28 cellular contexts compared by ENCODE assay signal in genomic region chr6:157997893-157998608, GRCh38. TPM values are rescaled to one million over a fixed set of nuclear protein-coding genes. Genes with fewer than 3 reads are reported as not detected.
A peak's percentile ranks its signal among the peaks of the same experiment; 100 is the strongest.
DNase-seq lines count a peak whose midpoint lies in the region; ATAC-seq and TF ChIP-seq lines count a peak whose summit lies in the region.
"Had no signal": no experiment of that assay in that cellular context is flagged by ENCODE, and none has a peak within 500 bp of the region (broad histone marks: within the 10 kb centered on the region; RNA-seq: fewer than 3 reads in every experiment).

No MANE protein-coding gene starts in this region.

- no peak for TF ChIP-seq POLR2A in body of pancreas (IDR thresholded peaks at IDR 0.05)

- H3K4me3 ChIP-seq in right cardiac atrium (ENCODE audit: low read length): no peak overlapping the region
- H3K4me3 ChIP-seq in body of pancreas: no peak overlapping the region
- H3K4me3 ChIP-seq: breast epithelium, coronary artery, left lung, right lobe of liver, SJCRH30 had no signal

- ATAC-seq in left cardiac atrium: no peak
- ATAC-seq in right cardiac atrium: no peak
- ATAC-seq in body of pancreas: no peak
- ATAC-seq: activated naive CD4-positive, alpha-beta T cell treated with anti-CD3 and anti-CD28 coated beads, Interleukin-2, amount 50 U/mL, for 72 hours; left lung; right lobe of liver had no signal

- TF ChIP-seq CTCF in body of pancreas (IDR thresholded peaks at IDR 0.05) (no peak), mesothelial cell of epicardium (IDR thresholded peaks at IDR 0.05; ENCODE audit: unreplicated experiment) (no peak)

- H3K36me3 ChIP-seq in body of pancreas (replicated peaks in 1 of 2; ENCODE audit: insufficient read depth in 1 of 2, low read depth in 2 of 2): no peaks in the 10 kb centered on the region
- H3K36me3 ChIP-seq: breast epithelium, left lung, right lobe of liver, SJCRH30 had no signal

- no peak overlapping the region for H3K27ac ChIP-seq in right cardiac atrium (ENCODE audit: low read length)
- peak overlapping the region in 3 of 4 donors; percentile 18 to 65 (median 25) for H3K27ac ChIP-seq in body of pancreas
- H3K27ac ChIP-seq: breast epithelium, coronary artery, epithelial cell of prostate, left lung, right lobe of liver, SJCRH30 had no signal

- H3K4me1 ChIP-seq in right cardiac atrium (ENCODE audit: control insufficient read depth, insufficient read depth, low read length) (peaks cover 9% of the 10 kb centered on the region), body of pancreas (peaks cover 54% of the 10 kb centered on the region)

- no peak overlapping the region for H3K4me3 Mint-ChIP-seq in mesothelial cell of epicardium
- H3K4me3 Mint-ChIP-seq: activated B cell treated with CpG ODN at 0.5 μM for 24 hours; activated CD4-positive, alpha-beta T cell treated with anti-CD3 and anti-CD28 coated beads, Interleukin-2, amount 10 ng/mL, durations not matched to agents 7 days and 5 days; CD4-positive, alpha-beta memory T cell; immature natural killer cell had no signal

- H3K27me3 Mint-ChIP-seq in mesothelial cell of epicardium (ENCODE audit: low read depth): no peaks in the 10 kb centered on the region
- H3K27me3 Mint-ChIP-seq: activated B cell treated with CpG ODN at 0.5 μM for 24 hours; activated CD4-positive, alpha-beta T cell treated with anti-CD3 and anti-CD28 coated beads, Interleukin-2, amount 10 ng/mL, durations not matched to agents 7 days and 5 days; CD4-positive, alpha-beta memory T cell; progenitor cell of endocrine pancreas; type B pancreatic cell had no signal

- no peaks in the 10 kb centered on the region for H3K9me3 ChIP-seq in right cardiac atrium (ENCODE audit: control insufficient read depth, low read length)
- H3K9me3 ChIP-seq in body of pancreas: no peaks in the 10 kb centered on the region
- H3K9me3 ChIP-seq: breast epithelium, left lung, right lobe of liver, SJCRH30 had no signal

- peak overlapping the region; percentile 47 for H3K27ac Mint-ChIP-seq in mesothelial cell of epicardium
- H3K27ac Mint-ChIP-seq: activated B cell treated with CpG ODN at 0.5 μM for 24 hours; activated CD4-positive, alpha-beta T cell treated with anti-CD3 and anti-CD28 coated beads, Interleukin-2, amount 10 ng/mL, durations not matched to agents 7 days and 5 days had no signal

- DNase-seq in left cardiac atrium (peak; percentile 6), right cardiac atrium (no peak), body of pancreas (no peak), mesothelial cell of epicardium (ENCODE audit: low spot score in 2 of 2, unreplicated experiment in 2 of 2) (no peak), NCI-H446 treated with DMSO at 0.1 percent for 48 hours (lab: John Stamatoyannopoulos, UW) (no peak), SW480 (ENCODE audit: low spot score) (no peak), DMS53 treated with DMSO at 0.1 percent for 48 hours (lab: John Stamatoyannopoulos, UW; ENCODE audit: unreplicated experiment) (no peak), AG08396 (ENCODE audit: low spot score) (no peak)
- DNase-seq: activated B cell treated with CpG ODN at 0.5 μM for 24 hours; activated CD4-positive, alpha-beta T cell treated with anti-CD3 and anti-CD28 coated beads, Interleukin-2, amount 10 ng/mL, durations not matched to agents 7 days and 5 days; CD4-positive, alpha-beta memory T cell; effector memory CD4-positive, alpha-beta T cell; immature natural killer cell; Karpas-422; mesendoderm; NCI-H1417; NCI-H2029; SJCRH30; stimulated activated CD4-positive, alpha-beta T cell treated with anti-CD3 and anti-CD28 coated beads, Interleukin-4, amount 100 ng/mL, for 1 hour; T-helper 1 cell had no signal

- peaks cover 13% of the 10 kb centered on the region for H3K36me3 Mint-ChIP-seq in mesothelial cell of epicardium

- intact Hi-C loops in left cardiac atrium (cut with DNase I): no loop called here
- intact Hi-C loops in right cardiac atrium (cut with DNase I): no loop called here
- intact Hi-C loops in body of pancreas (cut with DNase I): no loop called here

- peaks cover 72% of the 10 kb centered on the region for H3K4me1 Mint-ChIP-seq in mesothelial cell of epicardium

- H3K27me3 ChIP-seq in right cardiac atrium (ENCODE audit: control insufficient read depth, insufficient read depth) (no peaks in the 10 kb centered on the region), body of pancreas (no peaks in the 10 kb centered on the region)
- H3K27me3 ChIP-seq: breast epithelium, left lung, right lobe of liver, SJCRH30 had no signal

- WGBS in right cardiac atrium: 84% methylated on average over 6 of the region's 6 CpGs
- 33 to 64% methylated on average over 3 to 6 of the region's 6 CpGs for WGBS in body of pancreas, 2 donors

- peaks cover 6% of the 10 kb centered on the region for H3K9me3 Mint-ChIP-seq in mesothelial cell of epicardium
- H3K9me3 Mint-ChIP-seq: activated B cell treated with CpG ODN at 0.5 μM for 24 hours; activated CD4-positive, alpha-beta T cell treated with anti-CD3 and anti-CD28 coated beads, Interleukin-2, amount 10 ng/mL, durations not matched to agents 7 days and 5 days; activated naive CD4-positive, alpha-beta T cell treated with anti-CD3 and anti-CD28 coated beads, Interleukin-2, amount 50 U/mL, for 72 hours; immature natural killer cell had no signal

RNA-seq across cellular contexts. Expression of gene SYNJ2, which starts 16.4 kb away (rescaled TPM):
- 10 to 100 TPM; 10.2 to 23.4 TPM for total RNA-seq in left cardiac atrium
- 10 to 100 TPM; 13.4 to 26.3 (median 20.4) TPM for total RNA-seq in right cardiac atrium
- polyA plus RNA-seq in right cardiac atrium: 9.5 TPM
- 10 to 100 TPM; 12.2 to 14.8 TPM for total RNA-seq in body of pancreas
- total RNA-seq in mesothelial cell of epicardium: 39.6 to 42.7 TPM (median 41.0 TPM) in 3 replicates
